Comparison of ENCODE assay signal across 16 cellular contexts in the genomic region with DNA sequence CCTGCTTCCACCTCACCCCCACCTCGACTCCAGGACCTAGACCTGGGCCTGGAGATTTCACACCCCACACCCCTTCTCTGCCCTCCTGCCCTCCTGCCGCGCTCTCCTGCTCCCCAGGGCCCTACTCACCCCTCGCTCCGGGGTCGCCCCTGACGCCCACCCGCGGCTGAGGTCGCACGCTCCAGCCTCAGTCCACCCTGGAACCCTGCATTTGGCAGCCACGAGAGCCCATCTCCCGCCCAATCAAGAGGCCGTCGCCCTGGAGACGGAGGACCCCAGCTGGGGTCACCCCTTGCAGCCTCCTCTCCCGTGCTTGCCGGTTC. TPM values are rescaled to one million over a fixed set of nuclear protein-coding genes. Genes with fewer than 3 reads are reported as not detected.
DNase-seq lines count a peak whose midpoint lies in the region; ATAC-seq, FAIRE-seq and TF ChIP-seq lines count a peak whose summit lies in the region.
"Had no signal": no experiment of that assay in that cellular context is flagged by ENCODE, and none has a peak within 500 bp of the region (broad histone marks: within the 10 kb centered on the region; RNA-seq: fewer than 3 reads in every experiment).

No MANE protein-coding gene starts in this region.

- CTCF ChIA-PET in HepG2 (lab: Yijun Ruan, JAX; ENCODE audit: low intra/inter-chr PET ratio, low total read pairs): interaction anchor here (1.5 kb wide), 1 partner anchor 13 kb away, joined by 7 read pairs; no protein-coding TSS in a partner anchor

- H3K36me3 ChIP-seq in cardiac muscle cell (no peaks in the 10 kb centered on the region), HepG2 (replicated peaks in 1 of 2; ENCODE audit: control insufficient read depth in 1 of 2, insufficient read depth in 2 of 2, low read length in 2 of 2) (no peaks in the 10 kb centered on the region), upper lobe of right lung (no peaks in the 10 kb centered on the region)
- H3K36me3 ChIP-seq: pancreas had no signal

- 16% methylated on average over 18 of the region's 18 CpGs for WGBS in HepG2 (ENCODE audit: low lambda C conversion rate)

- peaks cover 45% of the 10 kb centered on the region for H3K27me3 ChIP-seq in cardiac muscle cell
- H3K27me3 ChIP-seq in HepG2 (ENCODE audit: control insufficient read depth in 1 of 2, insufficient read depth in 2 of 2, low read length in 2 of 2): peaks cover 4 to 27% of the 10 kb centered on the region in 2 experiments
- peaks cover 28% of the 10 kb centered on the region for H3K27me3 ChIP-seq in upper lobe of right lung
- H3K27me3 ChIP-seq: pancreas had no signal

- no peak for TF ChIP-seq POLR2A in HepG2 (IDR thresholded peaks at IDR 0.05; ENCODE audit: insufficient read depth in 1 of 2, low read depth in 2 of 2, low read length in 2 of 2)

- peaks cover 3% of the 10 kb centered on the region for H3K9me3 Mint-ChIP-seq in chondrocyte (ENCODE audit: low read depth)
- H3K9me3 Mint-ChIP-seq in natural killer cell treated with Interleukin-12 subunit alpha and Interleukin-12 subunit beta and Interleukin-15 and Interleukin-18, amount 100 ng/mL, for 72 hours: no peaks in the 10 kb centered on the region
- H3K9me3 Mint-ChIP-seq: activated naive CD4-positive, alpha-beta T cell treated with anti-CD3 and anti-CD28 coated beads, Interleukin-2, amount 50 U/mL, for 72 hours had no signal

- H3K4me1 ChIP-seq in cardiac muscle cell (ENCODE audit: low read depth) (no peaks in the 10 kb centered on the region), HepG2 (ENCODE audit: insufficient read depth, low read length) (peaks cover 30% of the 10 kb centered on the region), upper lobe of right lung (no peaks in the 10 kb centered on the region)
- H3K4me1 ChIP-seq: pancreas had no signal

- no peak for TF ChIP-seq CTCF in cardiac muscle cell (IDR thresholded peaks at IDR 0.05; ENCODE audit: low read depth, low read length)
- TF ChIP-seq CTCF in chondrocyte (IDR thresholded peaks at IDR 0.05): no peak
- TF ChIP-seq CTCF in HepG2 (CRISPR knock-in tag; IDR thresholded peaks at IDR 0.05): no peak
- no peak for TF ChIP-seq CTCF in upper lobe of right lung (IDR thresholded peaks at IDR 0.05)

- no peak overlapping the region for H3K27ac ChIP-seq in cardiac muscle cell
- H3K27ac ChIP-seq in HepG2 (ENCODE audit: extremely low read length, insufficient read depth, low read length): peak overlapping the region; percentile 41
- no peak overlapping the region for H3K27ac ChIP-seq in upper lobe of right lung
- H3K27ac ChIP-seq: dorsolateral prefrontal cortex, pancreas had no signal

- POLR2A ChIA-PET in HepG2 (lab: Yijun Ruan, JAX): interaction anchor here (0.7 to 2.1 kb wide), 4 partner anchors 13 to 168 kb away, joined by 3 to 13 read pairs (median 4); a partner anchor contains a TSS

- H2AFZ ChIP-seq in HepG2 (ENCODE audit: low read length): no peak overlapping the region

- peak overlapping the region; percentile 83 for H3K4me2 ChIP-seq in HepG2 (ENCODE audit: low read depth, low read length)

- in situ Hi-C loops in HepG2 (cut with HindIII; ENCODE audit: extremely low pct_ligation_motif_present, low pct_unique_long_range_greater_than_20kb): no loop called here

- no peaks in the 10 kb centered on the region for H4K20me1 ChIP-seq in HepG2 (ENCODE audit: insufficient read depth, low read length)

- DNase-seq in cardiac muscle cell (ENCODE audit: low read depth in 1 of 2, low spot score in 1 of 2) (no peak), Right ventricle myocardium inferior (ENCODE audit: missing footprints) (no peak), chondrocyte (ENCODE audit: low spot score) (no peak), HepG2 (ENCODE audit: low spot score) (no peak), upper lobe of right lung (no peak), NCI-H1436 treated with DMSO at 0.1 percent for 48 hours (lab: John Stamatoyannopoulos, UW) (no peak)
- no peak for DNase-seq in natural killer cell treated with Interleukin-12 subunit alpha and Interleukin-12 subunit beta and Interleukin-15 and Interleukin-18, amount 100 ng/mL, for 72 hours (ENCODE audit: low spot score)
- DNase-seq: dorsolateral prefrontal cortex, NCI-H1105, NCI-H510A treated with DMSO at 0.1 percent for 48 hours had no signal

- intact Hi-C loops in Right ventricle myocardium inferior (cut with DNase I) (no loop called here), HepG2 (cut with micrococcal nuclease; ENCODE audit: unreplicated experiment) (loop anchor here (2.0 to 10.0 kb wide), 2 partner anchors 15 to 189 kb away; no protein-coding TSS in a partner anchor), upper lobe of right lung (cut with DNase I) (no loop called here)

- no peak overlapping the region for H3K27ac Mint-ChIP-seq in chondrocyte (ENCODE audit: unreplicated experiment)
- H3K27ac Mint-ChIP-seq in natural killer cell treated with Interleukin-12 subunit alpha and Interleukin-12 subunit beta and Interleukin-15 and Interleukin-18, amount 100 ng/mL, for 72 hours: no peak overlapping the region

- TF ChIP-seq EP300 in HepG2 (IDR thresholded peaks at IDR 0.05; ENCODE audit: low read depth in 2 of 2, low read length in 2 of 2) (no peak), HepG2 (CRISPR knock-in tag; IDR thresholded peaks at IDR 0.05; ENCODE audit: borderline replicate concordance) (no peak)

- H3K4me1 Mint-ChIP-seq in chondrocyte (ENCODE audit: low read depth): peaks cover 11% of the 10 kb centered on the region
- no peaks in the 10 kb centered on the region for H3K4me1 Mint-ChIP-seq in natural killer cell treated with Interleukin-12 subunit alpha and Interleukin-12 subunit beta and Interleukin-15 and Interleukin-18, amount 100 ng/mL, for 72 hours (ENCODE audit: low read depth in 2 of 2)

- peak overlapping the region; percentile 18 for H3K4me3 ChIP-seq in cardiac muscle cell
- H3K4me3 ChIP-seq in HepG2 (replicated peaks in 1 of 3; ENCODE audit: insufficient read depth in 1 of 3, low read depth in 2 of 3, low read length in 3 of 3): peak overlapping the region; percentile 57 to 80 (median 59)
- H3K4me3 ChIP-seq in upper lobe of right lung: no peak overlapping the region

- ATAC-seq in Right ventricle myocardium inferior (no peak), HepG2 (no peak), upper lobe of right lung (peak; percentile 7), HG03565 (IDR thresholded peaks at IDR 0.05; ENCODE audit: unreplicated experiment) (no peak)
- ATAC-seq in natural killer cell treated with Interleukin-12 subunit alpha and Interleukin-12 subunit beta and Interleukin-15 and Interleukin-18, amount 100 ng/mL, for 72 hours: no peak

- no peak for FAIRE-seq in HepG2 (lab: Jason Lieb, UNC)
- FAIRE-seq: GM19239, pancreas had no signal

- H3K9ac ChIP-seq in HepG2 (ENCODE audit: insufficient read depth, low read depth, low read length): peak overlapping the region; percentile 35

- H3K9me3 ChIP-seq in cardiac muscle cell (ENCODE audit: low read depth) (no peaks in the 10 kb centered on the region), HepG2 (ENCODE audit: low read length) (no peaks in the 10 kb centered on the region), upper lobe of right lung (no peaks in the 10 kb centered on the region)
- H3K9me3 ChIP-seq: pancreas had no signal

- no peaks in the 10 kb centered on the region for H3K36me3 Mint-ChIP-seq in chondrocyte (ENCODE audit: low read depth)
- peaks cover 5% of the 10 kb centered on the region for H3K36me3 Mint-ChIP-seq in natural killer cell treated with Interleukin-12 subunit alpha and Interleukin-12 subunit beta and Interleukin-15 and Interleukin-18, amount 100 ng/mL, for 72 hours
- H3K36me3 Mint-ChIP-seq: activated naive CD4-positive, alpha-beta T cell treated with anti-CD3 and anti-CD28 coated beads, Interleukin-2, amount 50 U/mL, for 72 hours had no signal

- peaks cover 20% of the 10 kb centered on the region for H3K27me3 Mint-ChIP-seq in chondrocyte (ENCODE audit: low read depth)
- H3K27me3 Mint-ChIP-seq in natural killer cell treated with Interleukin-12 subunit alpha and Interleukin-12 subunit beta and Interleukin-15 and Interleukin-18, amount 100 ng/mL, for 72 hours: peaks cover 28 to 39% of the 10 kb centered on the region in 2 donors

- no peaks in the 10 kb centered on the region for H3K79me2 ChIP-seq in HepG2 (ENCODE audit: insufficient read depth, low read length)

- peak overlapping the region; percentile 55 for H3K4me3 Mint-ChIP-seq in chondrocyte (ENCODE audit: unreplicated experiment)
- H3K4me3 Mint-ChIP-seq in natural killer cell treated with Interleukin-12 subunit alpha and Interleukin-12 subunit beta and Interleukin-15 and Interleukin-18, amount 100 ng/mL, for 72 hours: no peak overlapping the region

- no TSS peak for BruUV-seq in HepG2 (replicated peaks; lab: Mats Ljungman, UMichigan)

- TF ChIP-seq RAD21 in HepG2 (CRISPR knock-in tag; IDR thresholded peaks at IDR 0.05): no peak

RNA-seq across cellular contexts. Expression of a gene that starts 16.1 kb away (rescaled TPM):
- total RNA-seq in cardiac muscle cell: not detected in 2 replicates
- polyA plus RNA-seq in cardiac muscle cell: not detected in 2 replicates
- total RNA-seq in Right ventricle myocardium inferior: not detected
- not detected in 3 replicates for total RNA-seq in chondrocyte
- not detected in 2 replicates for total RNA-seq in HepG2 (2016; rRNA removed; fragmentation: Illumina TruSeq; extraction: Trizol)
- total RNA-seq in HepG2 (2016; cell fraction: cytosol; rRNA removed; fragmentation: Illumina TruSeq; extraction: Trizol; ENCODE audit: low read depth): not detected in 2 replicates
- not detected in 2 replicates for total RNA-seq in HepG2 (2016; cell fraction: insoluble cytoplasmic fraction; rRNA removed; fragmentation: Illumina TruSeq; extraction: Trizol)
- total RNA-seq in HepG2 (2016; cell fraction: membrane; rRNA removed; fragmentation: Illumina TruSeq; extraction: Trizol): not detected in 2 replicates
- total RNA-seq in HepG2 (2016; cell fraction: nucleus; rRNA removed; fragmentation: Illumina TruSeq; extraction: Trizol): not detected in 2 replicates
- not detected in 2 replicates for polyA plus RNA-seq in HepG2 (2011; rRNA removed)
- not detected in 2 replicates for polyA plus RNA-seq in HepG2 (2011; cell fraction: cytosol; rRNA removed)
- 0.10 TPM in 1 of 2 replicates, not detected in the other for polyA plus RNA-seq in HepG2 (2011; cell fraction: nucleus; rRNA removed)
- not detected in 2 replicates for polyA plus RNA-seq in HepG2 (2012)
- polyA plus RNA-seq in HepG2 (2016; cell fraction: cytosol; fragmentation: Illumina TruSeq; extraction: Trizol; ENCODE audit: low read depth): not detected in 2 replicates
- polyA plus RNA-seq in HepG2 (2016; cell fraction: insoluble cytoplasmic fraction; fragmentation: Illumina TruSeq; extraction: Trizol; ENCODE audit: low read depth): not detected in 2 replicates
- not detected in 2 replicates for polyA plus RNA-seq in HepG2 (2016; cell fraction: membrane; fragmentation: Illumina TruSeq; extraction: Trizol; ENCODE audit: low read depth)
- polyA plus RNA-seq in HepG2 (2016; cell fraction: nucleus; fragmentation: Illumina TruSeq; extraction: Trizol; ENCODE audit: insufficient read depth, low read depth): not detected in 2 replicates
- polyA minus RNA-seq in HepG2 (2011; rRNA and poly(A)+ RNA removed; ENCODE audit: low replicate concordance): not detected in 2 replicates
- not detected in 2 replicates for polyA minus RNA-seq in HepG2 (2011; cell fraction: cytosol; rRNA and poly(A)+ RNA removed)
- not detected in 2 replicates for polyA minus RNA-seq in HepG2 (2011; cell fraction: nucleus; rRNA and poly(A)+ RNA removed)
- total RNA-seq in upper lobe of right lung: not detected
- not detected for total RNA-seq in natural killer cell treated with Interleukin-12 subunit alpha and Interleukin-12 subunit beta and Interleukin-15 and Interleukin-18, amount 100 ng/mL, for 72 hours
- total RNA-seq: activated naive CD4-positive, alpha-beta T cell treated with anti-CD3 and anti-CD28 coated beads, Interleukin-2, amount 50 U/mL, for 72 hours; dorsolateral prefrontal cortex; HT-29; liver; pancreas had no signal
- polyA plus RNA-seq: liver, pancreas had no signal

RNA-seq across cellular contexts. Expression of a gene that starts 36.3 kb away (rescaled TPM):
- total RNA-seq in cardiac muscle cell (6.7 and 8.0 TPM in 2 replicates), Right ventricle myocardium inferior (5.9 TPM), chondrocyte (8.6 to 10.4 TPM (median 8.8 TPM) in 3 replicates), HepG2 (2016; rRNA removed; fragmentation: Illumina TruSeq; extraction: Trizol) (12.2 and 14.0 TPM in 2 replicates), upper lobe of right lung (7.3 TPM)
- polyA plus RNA-seq in cardiac muscle cell (8.5 and 12.2 TPM in 2 replicates), HepG2 (2011; rRNA removed) (8.6 and 9.0 TPM in 2 replicates)
- total RNA-seq in HepG2 (2016; cell fraction: cytosol; rRNA removed; fragmentation: Illumina TruSeq; extraction: Trizol; ENCODE audit: low read depth): 3.5 and 3.6 TPM in 2 replicates
- 13.3 and 16.5 TPM in 2 replicates for total RNA-seq in HepG2 (2016; cell fraction: insoluble cytoplasmic fraction; rRNA removed; fragmentation: Illumina TruSeq; extraction: Trizol)
- 10.1 and 11.2 TPM in 2 replicates for total RNA-seq in HepG2 (2016; cell fraction: membrane; rRNA removed; fragmentation: Illumina TruSeq; extraction: Trizol)
- 10.9 and 15.4 TPM in 2 replicates for total RNA-seq in HepG2 (2016; cell fraction: nucleus; rRNA removed; fragmentation: Illumina TruSeq; extraction: Trizol)
- 4.5 and 5.9 TPM in 2 replicates for polyA plus RNA-seq in HepG2 (2011; cell fraction: cytosol; rRNA removed)
- polyA plus RNA-seq in HepG2 (2011; cell fraction: nucleus; rRNA removed): 20.0 and 26.0 TPM in 2 replicates
- 9.4 and 12.6 TPM in 2 replicates for polyA plus RNA-seq in HepG2 (2012)
- polyA plus RNA-seq in HepG2 (2016; cell fraction: cytosol; fragmentation: Illumina TruSeq; extraction: Trizol; ENCODE audit: low read depth): 3.0 and 4.3 TPM in 2 replicates
- 13.3 and 14.9 TPM in 2 replicates for polyA plus RNA-seq in HepG2 (2016; cell fraction: insoluble cytoplasmic fraction; fragmentation: Illumina TruSeq; extraction: Trizol; ENCODE audit: low read depth)
- polyA plus RNA-seq in HepG2 (2016; cell fraction: membrane; fragmentation: Illumina TruSeq; extraction: Trizol; ENCODE audit: low read depth): 6.6 and 7.5 TPM in 2 replicates
- polyA plus RNA-seq in HepG2 (2016; cell fraction: nucleus; fragmentation: Illumina TruSeq; extraction: Trizol; ENCODE audit: insufficient read depth, low read depth): 23.3 and 26.4 TPM in 2 replicates
- 3.7 and 8.1 TPM in 2 replicates for polyA minus RNA-seq in HepG2 (2011; rRNA and poly(A)+ RNA removed; ENCODE audit: low replicate concordance)
- polyA minus RNA-seq in HepG2 (2011; cell fraction: cytosol; rRNA and poly(A)+ RNA removed): 2.6 and 3.8 TPM in 2 replicates
- 14.2 and 15.2 TPM in 2 replicates for polyA minus RNA-seq in HepG2 (2011; cell fraction: nucleus; rRNA and poly(A)+ RNA removed)
- total RNA-seq in natural killer cell treated with Interleukin-12 subunit alpha and Interleukin-12 subunit beta and Interleukin-15 and Interleukin-18, amount 100 ng/mL, for 72 hours: 10 to 100 TPM; 10.4 to 13.1 TPM
